Comparison of ENCODE assay signal across 8 cellular contexts in the genomic region with DNA sequence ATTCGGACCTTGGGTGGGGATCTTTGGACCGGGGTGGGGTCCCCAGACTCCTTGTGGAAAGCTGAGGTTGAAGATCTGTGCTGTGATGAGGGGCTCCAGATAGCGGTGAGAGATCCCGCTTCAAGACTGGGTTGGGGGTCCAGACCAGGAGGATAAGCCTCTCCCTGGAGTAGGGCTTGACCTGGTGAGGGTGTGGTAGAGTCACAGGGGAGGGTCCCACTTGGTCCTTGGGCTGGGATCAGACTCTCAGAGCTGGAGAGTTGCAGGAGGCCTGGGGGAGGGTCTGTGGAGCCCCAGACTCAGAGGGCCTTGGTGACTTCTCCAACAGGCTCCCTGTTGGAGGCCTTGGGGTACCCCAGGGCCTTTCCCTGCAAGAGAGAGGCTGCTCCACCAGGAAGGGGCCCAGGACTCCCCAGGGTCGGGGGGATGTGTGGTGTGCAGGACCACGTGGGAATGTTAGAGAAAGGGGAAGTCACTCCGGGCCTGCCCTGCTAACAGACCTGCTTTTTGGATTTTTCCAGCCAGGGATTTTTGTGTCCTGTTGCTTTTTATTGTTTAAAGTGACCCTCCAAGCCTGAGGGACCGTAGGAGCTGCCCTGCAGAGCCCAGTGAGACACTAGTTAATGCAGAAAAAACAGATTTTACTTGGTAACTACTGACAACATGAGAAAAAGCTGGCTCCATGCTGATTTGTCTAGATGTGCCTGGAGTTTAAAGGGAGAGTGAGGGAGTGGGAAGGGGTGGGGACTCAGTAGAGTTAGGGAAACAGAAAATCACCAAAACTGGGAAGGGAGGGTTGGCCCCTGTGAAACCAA. TPM values are rescaled to one million over a fixed set of nuclear protein-coding genes. Genes with fewer than 3 reads are reported as not detected.
DNase-seq lines count a peak whose midpoint lies in the region; ATAC-seq and TF ChIP-seq lines count a peak whose summit lies in the region.

No MANE protein-coding gene starts in this region.

- H3K4me2 ChIP-seq in mesenchymal stem cell (ENCODE audit: low read length, poor library complexity, severe bottlenecking) = peak overlapping the region; percentile 68

- no peak for TF ChIP-seq CTCF in CD14-positive monocyte (IDR thresholded peaks at IDR 0.05)

- no peak overlapping the region for H2AFZ ChIP-seq in mesenchymal stem cell (ENCODE audit: low read depth, low read length)

- peak overlapping the region; percentile 91 for H2BK120ac ChIP-seq in mesenchymal stem cell (ENCODE audit: low read depth, low read length)

- H4K8ac ChIP-seq in mesenchymal stem cell (ENCODE audit: low read length) = peak overlapping the region; percentile 91

- peak overlapping the region; percentile 77 to 79 for H2BK12ac ChIP-seq in mesenchymal stem cell (ENCODE audit: low read length in 2 of 2)

- peak; percentile 24 for ATAC-seq in effector memory CD8-positive, alpha-beta T cell (replicated peaks)
- no peak for ATAC-seq in HG03039 (IDR thresholded peaks at IDR 0.05; ENCODE audit: unreplicated experiment)

- H2AK5ac ChIP-seq in mesenchymal stem cell (ENCODE audit: low read length, severe bottlenecking) = peak overlapping the region; percentile 98

- H3K27ac Mint-ChIP-seq in CD14-positive monocyte = peak overlapping the region; percentile 90 to 96 (median 93)
- peak overlapping the region; percentile 94 to 96 for H3K27ac Mint-ChIP-seq in effector memory CD8-positive, alpha-beta T cell

- peak overlapping the region; percentile 61 to 92 for H3K14ac ChIP-seq in mesenchymal stem cell (ENCODE audit: low read length in 2 of 2)

- DNase-seq in CD14-positive monocyte (ENCODE audit: low spot score) = no peak
- DNase-seq in HCEC 1CT = peak; percentile 48
- peak; percentile 65 for DNase-seq in SKM-1 (lab: John Stamatoyannopoulos, UW; ENCODE audit: unreplicated experiment)
- no peak for DNase-seq in effector memory CD8-positive, alpha-beta T cell
- peak; percentile 68 for DNase-seq in mesenchymal stem cell
- no peak for DNase-seq in occipital lobe (lab: John Stamatoyannopoulos, UW)

- H3K4me1 Mint-ChIP-seq in CD14-positive monocyte = peaks cover 72% of the 10 kb centered on the region
- H3K4me1 Mint-ChIP-seq in effector memory CD8-positive, alpha-beta T cell (ENCODE audit: low read depth in 2 of 2) = peaks cover 36 to 47% of the 10 kb centered on the region in 2 donors

- H3K4me3 ChIP-seq in mesenchymal stem cell (ENCODE audit: insufficient read depth in 1 of 2, low read depth in 1 of 2, low read length in 2 of 2) = peak overlapping the region; percentile 58 to 91
- peak overlapping the region; percentile 74 for H3K4me3 ChIP-seq in thymus (ENCODE audit: low read length)

- 37% methylated on average over 8 of the region's 8 CpGs for WGBS in mesenchymal stem cell
- WGBS in thymus = 1% methylated on average over 8 of the region's 8 CpGs

- peak overlapping the region; percentile 79 to 96 for H3K18ac ChIP-seq in mesenchymal stem cell (ENCODE audit: low read depth in 1 of 2, low read length in 2 of 2)

- peak overlapping the region; percentile 93 for H4K91ac ChIP-seq in mesenchymal stem cell (ENCODE audit: low read length)

- peaks cover 0 to 3% (median 0%) of the 10 kb centered on the region in 3 donors for H3K27me3 Mint-ChIP-seq in CD14-positive monocyte (ENCODE audit: low read depth in 3 of 3)
- no peaks in the 10 kb centered on the region for H3K27me3 Mint-ChIP-seq in effector memory CD8-positive, alpha-beta T cell

- H3K79me1 ChIP-seq in mesenchymal stem cell (replicated peaks; ENCODE audit: low read length, poor library complexity, severe bottlenecking) = peaks cover 7% of the 10 kb centered on the region

- no peaks in the 10 kb centered on the region for H3K9me3 Mint-ChIP-seq in CD14-positive monocyte
- H3K9me3 Mint-ChIP-seq in effector memory CD8-positive, alpha-beta T cell = no peaks in the 10 kb centered on the region

- peaks cover 0 to 3% of the 10 kb centered on the region in 2 experiments for H3K36me3 ChIP-seq in mesenchymal stem cell (ENCODE audit: control insufficient read depth in 1 of 2, insufficient read depth in 2 of 2, low read depth in 1 of 2, low read length in 2 of 2)
- no peaks in the 10 kb centered on the region for H3K36me3 ChIP-seq in thymus (ENCODE audit: control insufficient read depth, insufficient read depth)

- intact Hi-C loops in CD14-positive monocyte (cut with micrococcal nuclease) = no loop called here

- H2BK15ac ChIP-seq in mesenchymal stem cell (ENCODE audit: low read depth, poor library complexity, severe bottlenecking) = peak overlapping the region; percentile 90

- peak overlapping the region; percentile 36 to 56 for H3K4ac ChIP-seq in mesenchymal stem cell (ENCODE audit: low read depth in 1 of 2, low read length in 2 of 2)

- H3K27me3 ChIP-seq in mesenchymal stem cell (ENCODE audit: control insufficient read depth in 1 of 2, insufficient read depth in 1 of 2, low read length in 2 of 2) (no peaks in the 10 kb centered on the region), thymus (ENCODE audit: control insufficient read depth, insufficient read depth) (no peaks in the 10 kb centered on the region)

- H3K4me1 ChIP-seq in mesenchymal stem cell (ENCODE audit: control insufficient read depth, insufficient read depth, low read depth, low read length) = peaks cover 26% of the 10 kb centered on the region
- peaks cover 25% of the 10 kb centered on the region for H3K4me1 ChIP-seq in thymus (ENCODE audit: control insufficient read depth, insufficient read depth, low read length)

- peak overlapping the region; percentile 99 for H3K9ac ChIP-seq in mesenchymal stem cell (ENCODE audit: low read length)

- H3K23ac ChIP-seq in mesenchymal stem cell (ENCODE audit: low read length in 2 of 2) = peak overlapping the region in 1 of 2 experiments; percentile 91

- H3K36me3 Mint-ChIP-seq in CD14-positive monocyte = peaks cover 4 to 8% of the 10 kb centered on the region in 2 donors
- H3K36me3 Mint-ChIP-seq in effector memory CD8-positive, alpha-beta T cell (ENCODE audit: insufficient read depth) = peaks cover 12% of the 10 kb centered on the region

- peak overlapping the region; percentile 99 for H2BK5ac ChIP-seq in mesenchymal stem cell (ENCODE audit: low read depth, low read length, poor library complexity, severe bottlenecking)

- H3K9me3 ChIP-seq in mesenchymal stem cell (ENCODE audit: control insufficient read depth, low read length) (no peaks in the 10 kb centered on the region), thymus (ENCODE audit: control insufficient read depth) (no peaks in the 10 kb centered on the region)

- H3K27ac ChIP-seq in mesenchymal stem cell (ENCODE audit: low read length, poor library complexity, severe bottlenecking) = peak overlapping the region; percentile 97
- H3K27ac ChIP-seq in thymus (ENCODE audit: low read depth) = peak overlapping the region; percentile 89

- peak overlapping the region; percentile 94 to 96 for H3K4me3 Mint-ChIP-seq in CD14-positive monocyte
- peak overlapping the region; percentile 92 to 93 for H3K4me3 Mint-ChIP-seq in effector memory CD8-positive, alpha-beta T cell

RNA-seq across cellular contexts. Expression of a gene that starts 0.7 kb away (rescaled TPM):
- polyA plus RNA-seq in CD14-positive monocyte = 10 to 100 TPM; 24.9 to 30.8 TPM
- 5.8 TPM for polyA plus RNA-seq in mesenchymal stem cell (2013, experiment 1 of 2)
- polyA plus RNA-seq in mesenchymal stem cell (2013, experiment 2 of 2) = 6.0 TPM
- 24.2 TPM for polyA plus RNA-seq in thymus
- total RNA-seq in occipital lobe = 8.0 TPM

RNA-seq across cellular contexts. Expression of a gene that starts 0.7 kb away (rescaled TPM):
- polyA plus RNA-seq in CD14-positive monocyte (100 to 1,000 TPM; 329 to 400 TPM), thymus (74.5 TPM)
- 51.6 TPM for polyA plus RNA-seq in mesenchymal stem cell (2013, experiment 1 of 2)
- polyA plus RNA-seq in mesenchymal stem cell (2013, experiment 2 of 2) = 55.0 TPM
- total RNA-seq in occipital lobe = 49.0 TPM

Comparison
In these comparisons a context has a peak if more than half of its experiments do, and no peak if none do; other contexts are left out.
1. DNase-seq: peak in HCEC 1CT (single experiment), SKM-1 (single experiment) and mesenchymal stem cell (single experiment); none in CD14-positive monocyte (single experiment), effector memory CD8-positive, alpha-beta T cell (0 of 3) and occipital lobe (single experiment).